Comparison of ENCODE assay signal across 10 cellular contexts in the genomic region with DNA sequence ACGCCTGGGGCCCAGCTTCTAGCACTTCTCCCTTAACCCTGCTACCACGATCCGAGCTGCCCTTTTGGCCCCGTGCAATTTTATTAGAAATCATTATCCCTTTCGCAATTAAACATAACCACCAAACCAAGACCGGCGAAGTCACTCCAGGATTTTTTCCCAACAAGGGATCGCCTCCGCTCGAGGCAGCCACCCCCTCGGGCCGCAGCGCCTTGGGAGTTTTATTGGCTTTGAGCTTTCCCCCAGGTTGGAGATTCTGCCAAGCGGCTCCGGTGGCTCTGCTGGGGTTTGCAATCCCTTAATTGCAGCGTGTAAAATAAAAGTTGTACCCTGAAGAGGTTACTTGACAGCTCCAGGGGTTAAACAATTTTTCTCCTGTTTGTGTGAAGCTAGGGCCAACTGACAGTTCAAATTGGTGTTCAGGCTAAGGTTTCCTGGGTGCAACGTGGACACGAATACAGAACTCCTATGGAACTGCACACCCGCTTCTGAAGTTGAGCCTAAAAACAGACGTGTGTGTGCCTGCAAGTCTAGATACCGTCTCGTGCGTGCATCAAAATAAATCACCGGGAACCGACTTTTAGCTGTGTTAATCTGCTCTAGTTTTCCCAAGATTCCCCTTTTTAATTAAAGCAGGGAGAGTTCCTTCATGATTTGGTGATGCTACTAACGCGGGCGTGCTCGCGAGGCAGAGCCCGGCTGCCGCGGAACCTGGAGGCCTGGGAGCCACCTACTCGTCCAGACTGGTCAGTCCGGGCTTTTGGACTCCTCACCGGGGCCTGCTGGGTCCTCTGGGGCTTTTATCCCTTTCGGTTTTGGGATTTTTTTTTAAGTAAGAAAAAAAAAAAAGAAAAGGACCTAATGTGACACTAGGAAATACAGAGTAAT. TPM values are rescaled to one million over a fixed set of nuclear protein-coding genes. Genes with fewer than 3 reads are reported as not detected.
A peak's percentile ranks its signal among the peaks of the same experiment; 100 is the strongest.
DNase-seq lines count a peak whose midpoint lies in the region; ATAC-seq, FAIRE-seq and TF ChIP-seq lines count a peak whose summit lies in the region.
"Had no signal": no experiment of that assay in that cellular context is flagged by ENCODE, and none has a peak within 500 bp of the region (broad histone marks: within the 10 kb centered on the region; RNA-seq: fewer than 3 reads in every experiment).

No MANE protein-coding gene starts in this region.

- H3K4me1 ChIP-seq in SK-N-SH (ENCODE audit: control insufficient read depth in 1 of 2, insufficient read depth in 2 of 2, low read depth in 1 of 2, low read length in 1 of 2): peaks cover 0 to 2% of the 10 kb centered on the region in 2 experiments; a peak in 2 of 4 replicates
- peaks cover 3% of the 10 kb centered on the region for H3K4me1 ChIP-seq in prostate gland (replicated peaks)

- no peak for TF ChIP-seq EP300 in SK-N-SH (IDR thresholded peaks at IDR 0.05; ENCODE audit: borderline replicate concordance in 1 of 2, low read depth in 1 of 2, low read length in 1 of 2)

- TF ChIP-seq RAD21 in SK-N-SH (IDR thresholded peaks at IDR 0.05; ENCODE audit: low read length): no peak

- H3K36me3 ChIP-seq in SK-N-SH (replicated peaks in 1 of 2; ENCODE audit: control insufficient read depth in 1 of 2, insufficient read depth in 2 of 2, low read length in 1 of 2) (no peaks in the 10 kb centered on the region), prostate gland (no peaks in the 10 kb centered on the region)
- H3K36me3 ChIP-seq: brain microvascular endothelial cell had no signal

- H3K27ac ChIP-seq in SK-N-SH (ENCODE audit: low read depth in 2 of 2, low read length in 1 of 2): no peak overlapping the region
- H3K27ac ChIP-seq in RWPE1: peak overlapping the region; percentile 99
- peak overlapping the region; percentile 89 to 98 for H3K27ac ChIP-seq in prostate gland
- H3K27ac ChIP-seq: brain microvascular endothelial cell had no signal

- CTCF ChIA-PET in SK-N-SH (lab: Yijun Ruan, JAX): interaction anchor here (0.8 to 2.5 kb wide), 4 partner anchors 12 to 63 kb away, joined by 3 to 11 read pairs (median 4); no protein-coding TSS in a partner anchor
- CTCF ChIA-PET in RWPE1 (lab: Yijun Ruan, JAX): interaction anchor here (0.6 to 4.5 kb wide), 7 partner anchors 12 to 876 kb away, joined by 3 to 26 read pairs (median 5); no protein-coding TSS in a partner anchor

- H3F3A ChIP-seq in SK-N-SH (replicated peaks; ENCODE audit: insufficient read depth): peaks cover 5% of the 10 kb centered on the region

- WGBS in SK-N-SH (ENCODE audit: low lambda C conversion rate): 17% methylated on average over 37 of the region's 37 CpGs
- WGBS in prostate gland: 22% methylated on average over 37 of the region's 37 CpGs

- H3K4me3 ChIP-seq in SK-N-SH (ENCODE audit: low read depth in 2 of 2, low read length in 1 of 2) (no peak overlapping the region), fibroblast of the aortic adventitia (ENCODE audit: low read depth, low read length) (peak overlapping the region; percentile 77), prostate gland (peak overlapping the region; percentile 71 to 81)

- TF ChIP-seq CTCF in SK-N-SH (IDR thresholded peaks at IDR 0.05) (no peak), RWPE1 (conservative IDR thresholded peaks at IDR 0.05; ENCODE audit: low read depth) (no peak), fibroblast of the aortic adventitia (IDR thresholded peaks at IDR 0.05; ENCODE audit: insufficient read depth, low read length) (no peak), prostate gland (IDR thresholded peaks at IDR 0.05) (no peak)

- no peak overlapping the region for H2AFZ ChIP-seq in SK-N-SH (ENCODE audit: low read depth)

- ATAC-seq in SK-N-SH treated with all-trans-retinoic acid at 6 μM for 48 hours: no peak
- ATAC-seq in GM18502 (IDR thresholded peaks at IDR 0.05; ENCODE audit: poor library complexity, unreplicated experiment): no peak

- TF ChIP-seq POLR2A in prostate gland (IDR thresholded peaks at IDR 0.05): no peak

- H3K27me3 ChIP-seq in SK-N-SH (ENCODE audit: insufficient read depth) (peaks cover 94% of the 10 kb centered on the region), prostate gland (replicated peaks; ENCODE audit: insufficient read depth) (peaks cover 4% of the 10 kb centered on the region)

- intact Hi-C loops in prostate gland (cut with DNase I): no loop called here

- H3K9me3 ChIP-seq in SK-N-SH (no peaks in the 10 kb centered on the region), prostate gland (no peaks in the 10 kb centered on the region)

- H4K20me1 ChIP-seq in SK-N-SH (ENCODE audit: insufficient read depth): no peaks in the 10 kb centered on the region; the same call in 1 of the 2 replicates

- no peaks in the 10 kb centered on the region for H3K79me2 ChIP-seq in SK-N-SH (ENCODE audit: insufficient read depth)

- H3K9me2 ChIP-seq in SK-N-SH: no peaks in the 10 kb centered on the region

- FAIRE-seq in RCC 7860 (lab: Jason Lieb, UNC) (no peak), frontal cortex (lab: Jason Lieb, UNC) (no peak)
- FAIRE-seq: A204.1 had no signal

- peak overlapping the region; percentile 66; the same call in 1 of the 2 replicates for H3K4me2 ChIP-seq in SK-N-SH

- DNase-seq in SK-N-SH: no peak
- DNase-seq in RWPE1 (ENCODE audit: low spot score): peak; percentile 27
- no peak for DNase-seq in fibroblast of the aortic adventitia (ENCODE audit: low read depth)
- no peak for DNase-seq in prostate gland (ENCODE audit: low spot score)
- DNase-seq in RCC 7860 (ENCODE audit: low spot score): no peak
- DNase-seq in frontal cortex (ENCODE audit: low spot score in 2 of 2): no peak

- POLR2A ChIA-PET in SK-N-SH (lab: Yijun Ruan, JAX) (no interaction called here), RWPE1 (lab: Yijun Ruan, JAX; ENCODE audit: low non-redundant PET) (interaction anchor here (0.7 to 1.9 kb wide), 9 partner anchors 10 to 277 kb away, joined by 3 to 6 read pairs (median 5); no protein-coding TSS in a partner anchor)

- H3K9ac ChIP-seq in SK-N-SH: no peak overlapping the region

TF ChIP-seq in SK-N-SH, 30 proteins besides CTCF, POLR2A, EP300 and RAD21:
- TF ChIP-seq MEF2A (IDR thresholded peaks at IDR 0.05; ENCODE audit: borderline replicate concordance, low read depth) (no peak), FOSL2 (IDR thresholded peaks at IDR 0.05; ENCODE audit: borderline replicate concordance, low read depth) (no peak), GABPA (IDR thresholded peaks at IDR 0.05; ENCODE audit: low read depth) (no peak), FOXM1 (IDR thresholded peaks at IDR 0.05; ENCODE audit: low read depth) (no peak)
- TF ChIP-seq, protein P1, sequence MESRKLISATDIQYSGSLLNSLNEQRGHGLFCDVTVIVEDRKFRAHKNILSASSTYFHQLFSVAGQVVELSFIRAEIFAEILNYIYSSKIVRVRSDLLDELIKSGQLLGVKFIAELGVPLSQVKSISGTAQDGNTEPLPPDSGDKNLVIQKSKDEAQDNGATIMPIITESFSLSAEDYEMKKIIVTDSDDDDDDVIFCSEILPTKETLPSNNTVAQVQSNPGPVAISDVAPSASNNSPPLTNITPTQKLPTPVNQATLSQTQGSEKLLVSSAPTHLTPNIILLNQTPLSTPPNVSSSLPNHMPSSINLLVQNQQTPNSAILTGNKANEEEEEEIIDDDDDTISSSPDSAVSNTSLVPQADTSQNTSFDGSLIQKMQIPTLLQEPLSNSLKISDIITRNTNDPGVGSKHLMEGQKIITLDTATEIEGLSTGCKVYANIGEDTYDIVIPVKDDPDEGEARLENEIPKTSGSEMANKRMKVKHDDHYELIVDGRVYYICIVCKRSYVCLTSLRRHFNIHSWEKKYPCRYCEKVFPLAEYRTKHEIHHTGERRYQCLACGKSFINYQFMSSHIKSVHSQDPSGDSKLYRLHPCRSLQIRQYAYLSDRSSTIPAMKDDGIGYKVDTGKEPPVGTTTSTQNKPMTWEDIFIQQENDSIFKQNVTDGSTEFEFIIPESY (IDR thresholded peaks at IDR 0.05; ENCODE audit: borderline replicate concordance, low read depth): no peak

TF ChIP-seq in SK-N-SH treated with all-trans-retinoic acid at 6 μM for 48 hours, 23 proteins besides CTCF, POLR2A, EP300 and RAD21 (continues in another document):
- TF ChIP-seq ZNF8 (CRISPR knock-in tag; IDR thresholded peaks at IDR 0.05) (no peak), TCF4 (CRISPR knock-in tag; IDR thresholded peaks at IDR 0.05; ENCODE audit: borderline replicate concordance) (no peak), BACH2 (CRISPR knock-in tag; IDR thresholded peaks at IDR 0.05; ENCODE audit: borderline replicate concordance) (no peak), RARB (CRISPR knock-in tag; IDR thresholded peaks at IDR 0.05) (no peak), ZNF565 (CRISPR knock-in tag; conservative IDR thresholded peaks at IDR 0.05; ENCODE audit: low read depth) (no peak), OSR1 (CRISPR knock-in tag; IDR thresholded peaks at IDR 0.05) (no peak), CSDC2 (CRISPR knock-in tag; IDR thresholded peaks at IDR 0.05) (no peak), ZC3H10 (CRISPR knock-in tag; IDR thresholded peaks at IDR 0.05) (no peak), ZFP3 (CRISPR knock-in tag; IDR thresholded peaks at IDR 0.05) (no peak)
- TF ChIP-seq, protein P2, sequence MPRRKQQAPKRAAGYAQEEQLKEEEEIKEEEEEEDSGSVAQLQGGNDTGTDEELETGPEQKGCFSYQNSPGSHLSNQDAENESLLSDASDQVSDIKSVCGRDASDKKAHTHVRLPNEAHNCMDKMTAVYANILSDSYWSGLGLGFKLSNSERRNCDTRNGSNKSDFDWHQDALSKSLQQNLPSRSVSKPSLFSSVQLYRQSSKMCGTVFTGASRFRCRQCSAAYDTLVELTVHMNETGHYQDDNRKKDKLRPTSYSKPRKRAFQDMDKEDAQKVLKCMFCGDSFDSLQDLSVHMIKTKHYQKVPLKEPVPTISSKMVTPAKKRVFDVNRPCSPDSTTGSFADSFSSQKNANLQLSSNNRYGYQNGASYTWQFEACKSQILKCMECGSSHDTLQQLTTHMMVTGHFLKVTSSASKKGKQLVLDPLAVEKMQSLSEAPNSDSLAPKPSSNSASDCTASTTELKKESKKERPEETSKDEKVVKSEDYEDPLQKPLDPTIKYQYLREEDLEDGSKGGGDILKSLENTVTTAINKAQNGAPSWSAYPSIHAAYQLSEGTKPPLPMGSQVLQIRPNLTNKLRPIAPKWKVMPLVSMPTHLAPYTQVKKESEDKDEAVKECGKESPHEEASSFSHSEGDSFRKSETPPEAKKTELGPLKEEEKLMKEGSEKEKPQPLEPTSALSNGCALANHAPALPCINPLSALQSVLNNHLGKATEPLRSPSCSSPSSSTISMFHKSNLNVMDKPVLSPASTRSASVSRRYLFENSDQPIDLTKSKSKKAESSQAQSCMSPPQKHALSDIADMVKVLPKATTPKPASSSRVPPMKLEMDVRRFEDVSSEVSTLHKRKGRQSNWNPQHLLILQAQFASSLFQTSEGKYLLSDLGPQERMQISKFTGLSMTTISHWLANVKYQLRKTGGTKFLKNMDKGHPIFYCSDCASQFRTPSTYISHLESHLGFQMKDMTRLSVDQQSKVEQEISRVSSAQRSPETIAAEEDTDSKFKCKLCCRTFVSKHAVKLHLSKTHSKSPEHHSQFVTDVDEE (CRISPR knock-in tag; IDR thresholded peaks at IDR 0.05): no peak

RNA-seq across cellular contexts. Expression of a gene that starts 1.0 kb away (rescaled TPM):
- 0.02 and 0.07 TPM in 2 replicates for polyA plus RNA-seq in SK-N-SH (2012; rRNA removed)
- polyA plus RNA-seq in SK-N-SH (2012; cell fraction: cytosol; rRNA removed): 0.05 TPM in 2 replicates
- polyA plus RNA-seq in SK-N-SH (2012; cell fraction: nucleus; rRNA removed): 0.07 TPM in 1 of 2 replicates, not detected in the other
- total RNA-seq in fibroblast of the aortic adventitia (ENCODE audit: low replicate concordance) (1.4 TPM in 1 of 2 replicates, not detected in the other), prostate gland (10 to 100 TPM; 16.0 to 20.4 TPM), frontal cortex (not detected)

Comparison
In these comparisons a context has a peak if more than half of its experiments do, and no peak if none do; other contexts are left out.
1. H3K27ac ChIP-seq: peak in RWPE1 (single experiment) and prostate gland (2 of 2); none in SK-N-SH (0 of 2).
2. H3K4me3 ChIP-seq: peak in fibroblast of the aortic adventitia (single experiment) and prostate gland (2 of 2); none in SK-N-SH (0 of 2).